Comparison of ENCODE assay signal across 8 cellular contexts in the genomic region with DNA sequence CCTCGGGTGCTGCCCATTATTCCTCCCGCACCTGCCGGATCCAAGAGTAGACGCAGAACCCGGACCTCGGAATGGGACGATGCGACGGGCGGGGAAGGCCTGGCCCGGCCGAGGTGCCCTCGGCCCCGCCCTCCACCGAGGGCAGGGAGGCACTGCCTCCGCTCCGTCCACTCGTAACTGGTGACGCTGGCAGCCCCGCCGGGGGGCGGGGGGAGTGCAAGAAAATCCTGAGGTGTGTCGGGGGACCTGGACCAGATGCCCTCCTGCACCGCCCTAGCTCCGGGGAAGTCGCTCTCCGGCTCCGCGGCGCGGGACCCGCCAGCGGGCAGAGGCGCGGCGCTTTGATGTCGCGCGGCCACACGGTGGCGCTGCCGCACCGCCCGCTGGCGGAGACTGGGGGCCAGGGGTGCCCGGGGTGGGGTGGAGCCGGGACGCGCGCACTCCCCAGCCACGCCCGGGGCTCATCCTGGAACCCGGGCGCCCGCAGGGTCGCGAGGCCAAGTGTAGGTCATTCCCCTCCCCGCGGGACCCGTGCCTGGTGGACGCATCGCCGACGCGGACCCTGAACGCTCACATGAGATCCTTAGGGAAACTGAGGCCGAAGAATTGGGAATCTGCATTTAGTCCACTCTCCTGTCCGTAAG.
DNase-seq lines count a peak whose midpoint lies in the region; FAIRE-seq and TF ChIP-seq lines count a peak whose summit lies in the region.

No MANE protein-coding gene starts in this region.

- H3K27ac Mint-ChIP-seq in activated CD4-positive, alpha-beta memory T cell treated with anti-CD3 and anti-CD28 coated beads for 36 hours, result no peak overlapping the region

- POLR2A ChIA-PET in activated CD4-positive, alpha-beta memory T cell treated with anti-CD3 and anti-CD28 coated beads for 36 hours (lab: Charles Lee), result no interaction called here

- H3K36me3 Mint-ChIP-seq in activated CD4-positive, alpha-beta memory T cell treated with anti-CD3 and anti-CD28 coated beads for 36 hours, result no peaks in the 10 kb centered on the region

- peak; percentile 98 for DNase-seq in H7
- DNase-seq in MG63, result no peak
- DNase-seq in activated CD4-positive, alpha-beta memory T cell treated with anti-CD3 and anti-CD28 coated beads for 36 hours, result peak; percentile 60
- DNase-seq in effector CD8-positive, alpha-beta T cell (lab: John Stamatoyannopoulos, UW), result peak; percentile 35
- peak; percentile 42 for DNase-seq in medulla oblongata (ENCODE audit: extremely low spot score)
- peak; percentile 16 to 52 (median 26) for DNase-seq in stimulated activated CD4-positive, alpha-beta T cell treated with anti-CD3 and anti-CD28 coated beads, TNF-alpha, amount 100 ng/mL, for 4 hours (ENCODE audit: low read depth in 3 of 3)
- no peak for DNase-seq in RCC 7860 (ENCODE audit: low spot score)

- peaks cover 63% of the 10 kb centered on the region for H3K27me3 Mint-ChIP-seq in activated CD4-positive, alpha-beta memory T cell treated with anti-CD3 and anti-CD28 coated beads for 36 hours

- H3K27me3 ChIP-seq in H7 (ENCODE audit: control insufficient read depth, insufficient read depth, low read length) (peaks cover 44% of the 10 kb centered on the region), MG63 (no peaks in the 10 kb centered on the region)

- TF ChIP-seq CTCF in GM12872 (IDR thresholded peaks at IDR 0.05; ENCODE audit: insufficient read depth, low read depth, low read length), result peak; percentile 63

- peaks cover 2% of the 10 kb centered on the region for H3K4me1 Mint-ChIP-seq in activated CD4-positive, alpha-beta memory T cell treated with anti-CD3 and anti-CD28 coated beads for 36 hours (ENCODE audit: low read depth)

- FAIRE-seq in RCC 7860 (lab: Jason Lieb, UNC), result no peak

- peak overlapping the region; percentile 50 for H3K4me3 Mint-ChIP-seq in activated CD4-positive, alpha-beta memory T cell treated with anti-CD3 and anti-CD28 coated beads for 36 hours

- H3K9me3 ChIP-seq in MG63, result no peaks in the 10 kb centered on the region

- H3K4me3 ChIP-seq in H7 (ENCODE audit: insufficient read depth, low read depth, low read length) (peak overlapping the region; percentile 70), MG63 (peak overlapping the region; percentile 33)

- intact Hi-C loops in activated CD4-positive, alpha-beta memory T cell treated with anti-CD3 and anti-CD28 coated beads for 36 hours (cut with micrococcal nuclease), result loop anchor here (1.0 to 10.0 kb wide), 2 partner anchors 888 to 1208 kb away; no protein-coding TSS in a partner anchor

- CTCF ChIA-PET in activated CD4-positive, alpha-beta memory T cell treated with anti-CD3 and anti-CD28 coated beads for 36 hours (lab: Charles Lee), result interaction anchor here (0.6 to 3.2 kb wide), 31 partner anchors 9 to 1207 kb away, joined by 3 to 25 read pairs (median 3); no protein-coding TSS in a partner anchor

- no peaks in the 10 kb centered on the region for H3K9me3 Mint-ChIP-seq in activated CD4-positive, alpha-beta memory T cell treated with anti-CD3 and anti-CD28 coated beads for 36 hours

- no peaks in the 10 kb centered on the region for H3K36me3 ChIP-seq in H7 (replicated peaks; ENCODE audit: control insufficient read depth, insufficient read depth, low read length)
- H3K36me3 ChIP-seq in MG63, result no peaks in the 10 kb centered on the region

Comparison
In these comparisons a context has a peak if more than half of its experiments do, and no peak if none do; other contexts are left out.
1. DNase-seq: peak in H7 (single experiment), activated CD4-positive, alpha-beta memory T cell treated with anti-CD3 and anti-CD28 coated beads for 36 hours (single experiment), effector CD8-positive, alpha-beta T cell (single experiment), medulla oblongata (single experiment) and stimulated activated CD4-positive, alpha-beta T cell treated with anti-CD3 and anti-CD28 coated beads, TNF-alpha, amount 100 ng/mL, for 4 hours (3 of 3); none in MG63 (single experiment) and RCC 7860 (single experiment).